17 cellular contexts compared by ENCODE assay signal in the genomic region with DNA sequence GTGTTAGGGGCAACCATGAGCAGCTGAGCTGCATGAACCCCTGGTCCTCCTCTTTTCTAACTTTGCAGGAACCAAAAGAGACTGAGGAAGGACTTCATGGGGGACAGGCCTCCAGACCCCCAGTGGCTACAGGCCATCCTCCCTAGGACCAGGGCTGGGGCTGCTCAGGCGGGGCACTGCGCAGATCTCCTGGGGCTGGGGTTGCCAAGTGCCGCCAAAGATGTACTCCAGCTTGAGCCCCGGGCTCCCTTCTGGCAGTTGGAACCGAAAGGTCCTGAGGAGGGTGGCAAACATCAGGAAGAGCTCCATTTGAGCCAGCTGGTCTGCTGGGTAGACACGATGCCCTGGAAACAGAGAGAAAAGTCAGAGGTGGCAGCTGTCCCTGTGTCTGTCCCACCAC. TPM values are rescaled to one million over a fixed set of nuclear protein-coding genes. Genes with fewer than 3 reads are reported as not detected.
DNase-seq lines count a peak whose midpoint lies in the region; ATAC-seq, FAIRE-seq and TF ChIP-seq lines count a peak whose summit lies in the region.
"Had no signal": no experiment of that assay in that cellular context is flagged by ENCODE, and none has a peak within 500 bp of the region (broad histone marks: within the 10 kb centered on the region; RNA-seq: fewer than 3 reads in every experiment).

No MANE protein-coding gene starts in this region.

- peaks cover 15% of the 10 kb centered on the region for H3K9me3 Mint-ChIP-seq in endodermal cell
- no peaks in the 10 kb centered on the region for H3K9me3 Mint-ChIP-seq in T-helper 2 cell treated with Interferon-gamma antibody and Interleukin-4, amounts not matched to agents 5 μg/mL and 100 μg/mL, for 36 hours
- H3K9me3 Mint-ChIP-seq: HFFc6 had no signal

- no peak for FAIRE-seq in A549 (lab: Jason Lieb, UNC)
- FAIRE-seq in H54 (lab: Jason Lieb, UNC) = no peak

- H3K36me3 Mint-ChIP-seq in endodermal cell (ENCODE audit: low read depth) = no peaks in the 10 kb centered on the region
- H3K36me3 Mint-ChIP-seq in T-helper 2 cell treated with Interferon-gamma antibody and Interleukin-4, amounts not matched to agents 5 μg/mL and 100 μg/mL, for 36 hours (ENCODE audit: low read depth) = no peaks in the 10 kb centered on the region
- H3K36me3 Mint-ChIP-seq: CD14-positive monocyte, IgD-negative memory B cell, T-cell had no signal

- CTCF ChIA-PET in A549 (lab: Yijun Ruan, JAX) = interaction anchor here (0.5 to 6.5 kb wide), 47 partner anchors 10 to 847 kb away, joined by 3 to 49 read pairs (median 4); a partner anchor contains a TSS
- CTCF ChIA-PET in PC-9 (lab: Charles Lee) = interaction anchor here (0.5 to 1.9 kb wide), 15 partner anchors 9 to 466 kb away, joined by 3 to 20 read pairs (median 6); a partner anchor contains a TSS

- H3K27ac ChIP-seq in A549 = no peak overlapping the region
- H3K27ac ChIP-seq in KMS-11 = no peak overlapping the region
- no peak overlapping the region for H3K27ac ChIP-seq in PC-9
- no peak overlapping the region for H3K27ac ChIP-seq in endodermal cell (ENCODE audit: low read depth, low read length)

- ATAC-seq in A549 (no peak; a peak in 1 of 6 replicates), GM19351 (IDR thresholded peaks at IDR 0.05; ENCODE audit: unreplicated experiment) (no peak)

- intact Hi-C loops in PC-9 (cut with micrococcal nuclease; ENCODE audit: unreplicated experiment) = loop anchor here (1.0 to 2.0 kb wide), 8 partner anchors 122 to 649 kb away; a partner anchor contains a TSS

- 75% methylated on average over 4 of the region's 6 CpGs for WGBS in A549 (ENCODE audit: missing lambda C conversion rate)
- 92 to 100% methylated on average over 2 to 6 of the region's 6 CpGs for WGBS in endodermal cell (ENCODE audit: insufficient coverage in 1 of 2, insufficient read length in 1 of 2), 2 experiments

- TF ChIP-seq EP300 in A549 (IDR thresholded peaks at IDR 0.05) = no peak

- POLR2A ChIA-PET in A549 (lab: Yijun Ruan, JAX) = interaction anchor here (1.0 kb wide), 1 partner anchor 11 kb away, joined by 3 read pairs; a partner anchor contains a TSS
- POLR2A ChIA-PET in PC-9 (lab: Charles Lee; ENCODE audit: unreplicated experiment) = interaction anchor here (0.6 kb wide), 2 partner anchors 341 to 617 kb away, joined by 4 read pairs; no protein-coding TSS in a partner anchor

- H2AFZ ChIP-seq in KMS-11 (ENCODE audit: low read depth) = peak overlapping the region; percentile 28; the same call in 1 of the 2 replicates
- H2AFZ ChIP-seq in PC-9 = no peak overlapping the region

- TF ChIP-seq RAD21 in A549 (conservative IDR thresholded peaks at IDR 0.05 in 1 of 2, IDR thresholded peaks at IDR 0.05 in 1 of 2) = no peak

- TF ChIP-seq CTCF in A549 (IDR thresholded peaks at IDR 0.05) = no peak
- TF ChIP-seq CTCF in KMS-11 (conservative IDR thresholded peaks at IDR 0.05; ENCODE audit: low read depth, low read length) = no peak
- no peak for TF ChIP-seq CTCF in PC-9 (conservative IDR thresholded peaks at IDR 0.05)
- no peak for TF ChIP-seq CTCF in endodermal cell (conservative IDR thresholded peaks at IDR 0.05)

- no peaks in the 10 kb centered on the region for H3K4me1 Mint-ChIP-seq in endodermal cell
- H3K4me1 Mint-ChIP-seq in T-helper 2 cell treated with Interferon-gamma antibody and Interleukin-4, amounts not matched to agents 5 μg/mL and 100 μg/mL, for 36 hours (ENCODE audit: low read depth) = no peaks in the 10 kb centered on the region
- H3K4me1 Mint-ChIP-seq: B cell had no signal

- no peak for DNase-seq in A549 (ENCODE audit: low read depth in 1 of 2, low spot score in 1 of 2)
- DNase-seq in PC-9 = no peak
- peak; percentile 48 for DNase-seq in endodermal cell
- no peak for DNase-seq in H54 (ENCODE audit: insufficient read length, low spot score)
- no peak for DNase-seq in NCI-H510A treated with DMSO at 0.1 percent for 48 hours (lab: John Stamatoyannopoulos, UW)
- no peak for DNase-seq in T-helper 2 cell treated with Interferon-gamma antibody and Interleukin-4, amounts not matched to agents 5 μg/mL and 100 μg/mL, for 36 hours (ENCODE audit: low spot score)
- DNase-seq: MG63, NCI-H1417 treated with DMSO at 0.1 percent for 48 hours, NCI-H187, SIG-M5 had no signal

- no peak overlapping the region for H3K4me3 ChIP-seq in A549
- H3K4me3 ChIP-seq in KMS-11 (IDR thresholded peaks at IDR 0.05; ENCODE audit: insufficient read depth, low read depth, low read length) = no peak overlapping the region
- no peak overlapping the region for H3K4me3 ChIP-seq in PC-9
- H3K4me3 ChIP-seq in endodermal cell (ENCODE audit: low read length) = no peak overlapping the region
- H3K4me3 ChIP-seq: MG63 had no signal

- H3K4me2 ChIP-seq in A549 = peak overlapping the region; percentile 30; the same call in 1 of the 3 replicates
- H3K4me2 ChIP-seq in KMS-11 = no peak overlapping the region
- H3K4me2 ChIP-seq in PC-9 = 0 out of 2 replicates have a peak overlapping the region, but pooled peaks have one; percentile 13

- H3F3A ChIP-seq in PC-9 (ENCODE audit: insufficient read depth, low read depth) = no peaks in the 10 kb centered on the region

- H3K27ac Mint-ChIP-seq in endodermal cell = no peak overlapping the region
- no peak overlapping the region for H3K27ac Mint-ChIP-seq in T-helper 2 cell treated with Interferon-gamma antibody and Interleukin-4, amounts not matched to agents 5 μg/mL and 100 μg/mL, for 36 hours
- H3K27ac Mint-ChIP-seq: B cell, CD14-positive monocyte, HFFc6, IgD-negative memory B cell, T-cell had no signal

- no peak for TF ChIP-seq POLR2A in A549 (IDR thresholded peaks at IDR 0.05; ENCODE audit: low read length)
- TF ChIP-seq POLR2A in H54 (IDR thresholded peaks at IDR 0.05; ENCODE audit: low read depth, low read length) = no peak

- H3K36me3 ChIP-seq in KMS-11 (ENCODE audit: insufficient read depth) = no peaks in the 10 kb centered on the region
- no peaks in the 10 kb centered on the region for H3K36me3 ChIP-seq in PC-9 (ENCODE audit: low read depth)
- no peaks in the 10 kb centered on the region for H3K36me3 ChIP-seq in endodermal cell (ENCODE audit: control insufficient read depth, insufficient read depth, low read length)
- H3K36me3 ChIP-seq: MG63 had no signal

- no peak overlapping the region for H3K4me3 Mint-ChIP-seq in endodermal cell
- H3K4me3 Mint-ChIP-seq in T-helper 2 cell treated with Interferon-gamma antibody and Interleukin-4, amounts not matched to agents 5 μg/mL and 100 μg/mL, for 36 hours = no peak overlapping the region
- H3K4me3 Mint-ChIP-seq: B cell, CD14-positive monocyte, HFFc6, T-cell had no signal

- H4K20me1 ChIP-seq in KMS-11 (ENCODE audit: insufficient read depth) = no peaks in the 10 kb centered on the region
- no peaks in the 10 kb centered on the region for H4K20me1 ChIP-seq in PC-9 (ENCODE audit: insufficient read depth)

- H3K4me1 ChIP-seq in A549 (no peaks in the 10 kb centered on the region), KMS-11 (ENCODE audit: low read depth, poor library complexity, severe bottlenecking) (peaks cover 5% of the 10 kb centered on the region), PC-9 (replicated peaks; ENCODE audit: insufficient read depth) (no peaks in the 10 kb centered on the region), endodermal cell (ENCODE audit: control insufficient read depth, insufficient read depth, low read length) (no peaks in the 10 kb centered on the region)

- BruUV-seq in PC-9 (replicated peaks; lab: Mats Ljungman, UMichigan) = no TSS peak

- peaks cover 7% of the 10 kb centered on the region for H3K27me3 Mint-ChIP-seq in endodermal cell (ENCODE audit: insufficient read depth)
- no peaks in the 10 kb centered on the region for H3K27me3 Mint-ChIP-seq in T-helper 2 cell treated with Interferon-gamma antibody and Interleukin-4, amounts not matched to agents 5 μg/mL and 100 μg/mL, for 36 hours (ENCODE audit: low read depth)

- no peaks in the 10 kb centered on the region for H3K27me3 ChIP-seq in KMS-11 (ENCODE audit: insufficient read depth, low read depth)
- no peaks in the 10 kb centered on the region for H3K27me3 ChIP-seq in PC-9 (ENCODE audit: insufficient read depth, low read depth)
- peaks cover 5% of the 10 kb centered on the region for H3K27me3 ChIP-seq in endodermal cell (ENCODE audit: control insufficient read depth, insufficient read depth, low read length, poor library complexity, severe bottlenecking)

- H3K9me3 ChIP-seq in A549 (no peaks in the 10 kb centered on the region), PC-9 (ENCODE audit: insufficient read depth, low read depth) (no peaks in the 10 kb centered on the region; the same call in 1 of the 2 replicates), endodermal cell (ENCODE audit: control insufficient read depth, low read length) (no peaks in the 10 kb centered on the region)
- H3K9me3 ChIP-seq: MG63 had no signal

- H3K9ac ChIP-seq in KMS-11 (no peak overlapping the region), endodermal cell (ENCODE audit: extremely low read depth, low read length, poor library complexity, severe bottlenecking) (no peak overlapping the region)

- H3K9me2 ChIP-seq in PC-9 (ENCODE audit: insufficient read depth) = no peaks in the 10 kb centered on the region

- H3K79me2 ChIP-seq in KMS-11 (ENCODE audit: insufficient read depth, low read depth) (no peaks in the 10 kb centered on the region), PC-9 (ENCODE audit: low read depth) (no peaks in the 10 kb centered on the region)

TF ChIP-seq in A549, 52 proteins besides CTCF, POLR2A, EP300 and RAD21 (continues in another document):
- TF ChIP-seq, protein P1, sequence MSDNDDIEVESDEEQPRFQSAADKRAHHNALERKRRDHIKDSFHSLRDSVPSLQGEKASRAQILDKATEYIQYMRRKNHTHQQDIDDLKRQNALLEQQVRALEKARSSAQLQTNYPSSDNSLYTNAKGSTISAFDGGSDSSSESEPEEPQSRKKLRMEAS (IDR thresholded peaks at IDR 0.05) = no peak
- no peak for TF ChIP-seq MAZ (IDR thresholded peaks at IDR 0.05; ENCODE audit: borderline replicate concordance, low read depth, low read length)
- TF ChIP-seq, protein P2, sequence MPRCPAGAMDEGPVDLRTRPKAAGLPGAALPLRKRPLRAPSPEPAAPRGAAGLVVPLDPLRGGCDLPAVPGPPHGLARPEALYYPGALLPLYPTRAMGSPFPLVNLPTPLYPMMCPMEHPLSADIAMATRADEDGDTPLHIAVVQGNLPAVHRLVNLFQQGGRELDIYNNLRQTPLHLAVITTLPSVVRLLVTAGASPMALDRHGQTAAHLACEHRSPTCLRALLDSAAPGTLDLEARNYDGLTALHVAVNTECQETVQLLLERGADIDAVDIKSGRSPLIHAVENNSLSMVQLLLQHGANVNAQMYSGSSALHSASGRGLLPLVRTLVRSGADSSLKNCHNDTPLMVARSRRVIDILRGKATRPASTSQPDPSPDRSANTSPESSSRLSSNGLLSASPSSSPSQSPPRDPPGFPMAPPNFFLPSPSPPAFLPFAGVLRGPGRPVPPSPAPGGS (IDR thresholded peaks at IDR 0.05) = no peak

RNA-seq across cellular contexts. Expression of a gene that starts 11.1 kb away (rescaled TPM):
- polyA plus RNA-seq in A549 (2011; rRNA removed) (59.7 and 71.6 TPM in 2 replicates), A549 (2017; fragmentation: RNase III; extraction: RNeasy Plus Mini Kit Qiagen cat#74134 plus additional on column Dnase treatment) (45.9 to 52.7 TPM (median 48.9 TPM) in 3 replicates)
- polyA plus RNA-seq in A549 (2012; cell fraction: cytosol; rRNA removed) = 36.7 and 40.4 TPM in 2 replicates
- 8.0 and 16.1 TPM in 2 replicates for polyA plus RNA-seq in A549 (2012; cell fraction: nucleus; rRNA removed)
- polyA minus RNA-seq in A549 (2011; rRNA and poly(A)+ RNA removed) = 23.6 and 25.4 TPM in 2 replicates
- total RNA-seq in PC-9 (2021) (109 and 180 TPM in 2 replicates), endodermal cell (10 to 100 TPM; 77.3 to 83.0 TPM)
- 48.3 TPM for polyA plus RNA-seq in endodermal cell (2013, experiment 1 of 2)
- 49.7 TPM for polyA plus RNA-seq in endodermal cell (2013, experiment 2 of 2)
